Comparison of ENCODE assay signal across 29 cellular contexts in the genomic region with DNA sequence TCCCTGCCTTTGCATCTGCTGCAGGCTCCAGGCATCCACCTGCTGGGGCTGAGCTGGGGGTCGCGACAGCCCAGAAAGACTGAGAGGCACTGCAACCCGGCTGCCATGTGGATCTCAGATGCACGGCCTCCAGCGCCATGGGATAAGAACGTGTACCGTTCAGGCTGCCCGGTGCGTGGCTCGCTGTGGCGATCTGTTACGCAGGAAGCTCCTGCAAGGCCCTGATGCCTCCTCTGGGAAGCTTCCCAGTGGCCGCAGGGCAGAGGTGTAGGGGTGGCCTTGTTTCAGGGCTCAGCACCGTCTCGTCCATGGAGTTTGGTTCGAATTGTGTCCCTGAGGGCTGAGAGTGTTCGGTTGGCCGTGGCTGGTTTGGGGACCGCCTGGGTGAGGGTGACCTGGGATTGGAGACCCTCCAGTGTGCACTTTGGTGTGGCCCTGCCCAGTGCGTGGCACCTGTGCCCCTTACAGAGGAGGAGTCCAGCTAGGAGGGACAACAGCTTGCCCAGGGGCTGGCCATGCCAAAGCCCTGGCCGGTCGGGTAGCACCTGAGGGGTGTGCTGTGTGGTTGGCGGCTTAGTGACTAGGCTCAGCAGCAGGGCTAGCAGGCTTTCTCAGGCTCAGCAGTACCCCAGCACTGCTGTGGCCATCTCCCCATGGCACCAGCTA.
"Had no signal": no experiment of that assay in that cellular context is flagged by ENCODE, and none has a peak within 500 bp of the region (broad histone marks: within the 10 kb centered on the region; RNA-seq: fewer than 3 reads in every experiment).

No MANE protein-coding gene starts in this region.

- H3K27ac Mint-ChIP-seq: activated CD4-positive, alpha-beta memory T cell treated with anti-CD3 and anti-CD28 coated beads, Interleukin-2, amount 10 ng/mL, durations not matched to agents 7 days and 5 days; activated CD8-positive, alpha-beta memory T cell treated with anti-CD3 and anti-CD28 coated beads, Interleukin-2, amount 10 ng/mL, durations not matched to agents 7 days and 5 days; activated naive CD8-positive, alpha-beta T cell treated with anti-CD3 and anti-CD28 coated beads for 36 hours had no signal

- H3K4me1 ChIP-seq: Peyer's patch had no signal

- ATAC-seq: activated CD8-positive, alpha-beta memory T cell treated with anti-CD3 and anti-CD28 coated beads, Interleukin-2, amount 10 ng/mL, durations not matched to agents 7 days and 5 days had no signal

- DNase-seq: activated CD4-positive, alpha-beta memory T cell treated with anti-CD3 and anti-CD28 coated beads, Interleukin-2, amount 10 ng/mL, durations not matched to agents 7 days and 5 days; activated CD4-positive, alpha-beta T cell treated with anti-CD3 and anti-CD28 coated beads for 1 hour; activated CD4-positive, alpha-beta T cell treated with anti-CD3 and anti-CD28 coated beads for 48 hours; activated CD4-positive, CD25-positive, alpha-beta regulatory T cell; activated CD8-positive, alpha-beta memory T cell treated with anti-CD3 and anti-CD28 coated beads for 24 hours; activated CD8-positive, alpha-beta memory T cell treated with anti-CD3 and anti-CD28 coated beads, Interleukin-2, amount 10 ng/mL, durations not matched to agents 7 days and 5 days; activated CD8-positive, alpha-beta memory T cell treated with anti-CD3 and anti-CD28 coated beads, Interleukin-2, amount 50 U/mL, for 48 hours; activated effector memory CD4-positive, alpha-beta T cell treated with Interleukin-2 at 50 U/mL for 16 hours; activated naive CD4-positive, alpha-beta T cell; activated naive CD4-positive, alpha-beta T cell treated with anti-CD3 and anti-CD28 coated beads, Interleukin-2, amount 50 U/mL, for 16 hours; activated naive CD8-positive, alpha-beta T cell treated with anti-CD3 and anti-CD28 coated beads for 36 hours; activated T-cell treated with anti-CD3 and anti-CD28 coated beads, Interleukin-2, amount 50 U/mL, for 48 hours; amniotic stem cell; aorta; brain microvascular endothelial cell; NCI-H1092 treated with DMSO at 0.1 percent for 48 hours; NCI-H1417 treated with DMSO at 0.1 percent for 48 hours; NCI-H187 treated with DMSO at 0.1 percent for 48 hours; NCI-H2081; NCI-H226; NCI-H446 treated with DMSO at 0.1 percent for 48 hours; Peyer's patch; RPMI8226; SW 1271; T-helper 1 cell; T-helper 2 cell; T-helper 9 cell had no signal

- H3K27me3 ChIP-seq: brain microvascular endothelial cell, Peyer's patch had no signal

- H3K9me3 ChIP-seq: Peyer's patch had no signal

- H3K27ac ChIP-seq: brain microvascular endothelial cell, Peyer's patch, VCaP had no signal

- H3K27me3 Mint-ChIP-seq: activated CD4-positive, alpha-beta memory T cell treated with anti-CD3 and anti-CD28 coated beads, Interleukin-2, amount 10 ng/mL, durations not matched to agents 7 days and 5 days; activated CD8-positive, alpha-beta memory T cell treated with anti-CD3 and anti-CD28 coated beads, Interleukin-2, amount 10 ng/mL, durations not matched to agents 7 days and 5 days; activated naive CD8-positive, alpha-beta T cell treated with anti-CD3 and anti-CD28 coated beads for 36 hours; central memory CD8-positive, alpha-beta T cell had no signal

- H3K36me3 ChIP-seq: brain microvascular endothelial cell, Peyer's patch had no signal

- H3K9me3 Mint-ChIP-seq: activated CD4-positive, alpha-beta memory T cell treated with anti-CD3 and anti-CD28 coated beads, Interleukin-2, amount 10 ng/mL, durations not matched to agents 7 days and 5 days; activated naive CD8-positive, alpha-beta T cell treated with anti-CD3 and anti-CD28 coated beads for 36 hours; central memory CD8-positive, alpha-beta T cell had no signal

- H3K4me1 Mint-ChIP-seq: activated CD4-positive, alpha-beta memory T cell treated with anti-CD3 and anti-CD28 coated beads, Interleukin-2, amount 10 ng/mL, durations not matched to agents 7 days and 5 days; activated CD8-positive, alpha-beta memory T cell treated with anti-CD3 and anti-CD28 coated beads, Interleukin-2, amount 10 ng/mL, durations not matched to agents 7 days and 5 days; central memory CD8-positive, alpha-beta T cell had no signal

- H3K4me3 ChIP-seq: Peyer's patch had no signal

- H3K4me3 Mint-ChIP-seq: activated CD4-positive, alpha-beta memory T cell treated with anti-CD3 and anti-CD28 coated beads, Interleukin-2, amount 10 ng/mL, durations not matched to agents 7 days and 5 days; activated CD8-positive, alpha-beta memory T cell treated with anti-CD3 and anti-CD28 coated beads, Interleukin-2, amount 10 ng/mL, durations not matched to agents 7 days and 5 days; activated naive CD8-positive, alpha-beta T cell treated with anti-CD3 and anti-CD28 coated beads for 36 hours; central memory CD8-positive, alpha-beta T cell had no signal

- H3K36me3 Mint-ChIP-seq: activated CD8-positive, alpha-beta memory T cell treated with anti-CD3 and anti-CD28 coated beads, Interleukin-2, amount 10 ng/mL, durations not matched to agents 7 days and 5 days; activated naive CD8-positive, alpha-beta T cell treated with anti-CD3 and anti-CD28 coated beads for 36 hours had no signal
